In the genomic region with DNA sequence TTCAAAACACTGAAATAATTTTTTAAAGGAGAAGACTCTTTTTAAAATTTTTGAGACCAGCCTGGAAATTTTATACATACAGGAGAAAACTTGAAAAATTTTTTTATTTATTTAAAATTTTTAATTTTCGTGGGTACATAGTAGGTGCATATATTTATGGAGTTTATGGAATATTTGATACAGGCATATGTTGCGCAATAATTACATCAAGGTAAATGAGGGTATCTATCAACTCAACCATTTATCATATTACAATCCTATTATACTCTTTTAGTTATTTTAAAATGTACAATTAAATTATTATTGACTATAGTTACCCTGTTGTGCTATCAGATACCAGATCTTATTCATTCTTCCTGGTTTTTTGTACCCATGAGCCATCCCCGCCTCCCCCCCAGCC, we compare ENCODE assay signal across 22 cellular contexts.
DNase-seq lines count a peak whose midpoint lies in the region; ATAC-seq, FAIRE-seq and TF ChIP-seq lines count a peak whose summit lies in the region.
"Had no signal": no experiment of that assay in that cellular context is flagged by ENCODE, and none has a peak within 500 bp of the region (broad histone marks: within the 10 kb centered on the region; RNA-seq: fewer than 3 reads in every experiment).

No MANE protein-coding gene starts in this region.

- TF ChIP-seq POLR2A in K562 (conservative IDR thresholded peaks at IDR 0.05) = no peak

- TF ChIP-seq RAD21 in K562 (CRISPR knock-in tag; conservative IDR thresholded peaks at IDR 0.05 in 1 of 2, IDR thresholded peaks at IDR 0.05 in 1 of 2) = no peak

- TF ChIP-seq EP300 in K562 (IDR thresholded peaks at IDR 0.05; ENCODE audit: low read length) = no peak

- H3K9ac ChIP-seq in K562 (ENCODE audit: insufficient read depth in 1 of 2, low read depth in 2 of 2, low read length in 2 of 2) = no peak overlapping the region
- H3K9ac ChIP-seq: BLaER1, GM23248 had no signal

- no peaks in the 10 kb centered on the region for H4K20me1 ChIP-seq in K562 (replicated peaks; ENCODE audit: control insufficient read depth, insufficient read depth, low read length)
- H4K20me1 ChIP-seq: BLaER1 had no signal

- no peak overlapping the region for H3K4me2 ChIP-seq in K562 (ENCODE audit: insufficient read depth, low read length)
- H3K4me2 ChIP-seq: BLaER1 had no signal

- no peak overlapping the region for H3K4me3 ChIP-seq in K562
- H3K4me3 ChIP-seq in pancreas = no peak overlapping the region
- H3K4me3 ChIP-seq: BLaER1, GM12878, GM23248, HAP-1 had no signal

- H3K9me3 ChIP-seq in K562 (replicated peaks; ENCODE audit: control insufficient read depth, insufficient read depth, low read depth, low read length) (no peaks in the 10 kb centered on the region), pancreas (no peaks in the 10 kb centered on the region)
- H3K9me3 ChIP-seq: Caco-2, HAP-1 had no signal

- H3K27me3 ChIP-seq in K562 (ENCODE audit: control insufficient read depth in 2 of 2, insufficient read depth in 2 of 2, low read length in 2 of 2) (no peaks in the 10 kb centered on the region; a peak in 1 of 5 replicates), pancreas (no peaks in the 10 kb centered on the region)
- H3K27me3 ChIP-seq: BLaER1 had no signal

- POLR2A ChIA-PET in K562 (lab: Yijun Ruan, JAX) = no interaction called here

- ATAC-seq in K562 (no peak), pancreas (no peak), HG03469 (IDR thresholded peaks at IDR 0.05; ENCODE audit: unreplicated experiment) (no peak), GM19351 (IDR thresholded peaks at IDR 0.05; ENCODE audit: unreplicated experiment) (no peak)
- ATAC-seq: CD8-positive, alpha-beta T cell; GM12878 had no signal

- no peaks in the 10 kb centered on the region for H3K79me2 ChIP-seq in K562 (ENCODE audit: control insufficient read depth, insufficient read depth, low read length)

- in situ Hi-C loops in K562 (cut with MboI) (loop anchor here (5.0 kb wide), 1 partner anchor 83 kb away; no protein-coding TSS in a partner anchor), GM13977 (cut with MboI; ENCODE audit: low pct_unique_long_range_greater_than_20kb, low sequenced_read_pairs, unreplicated experiment) (no loop called here)

- FAIRE-seq in A204.1 (lab: Jason Lieb, UNC) (peak; percentile 65), G401.6 (lab: Jason Lieb, UNC) (peak; percentile 53), K562 (lab: Jason Lieb, UNC) (no peak), pancreas (lab: Jason Lieb, UNC) (peak; percentile 56)
- FAIRE-seq: GM12878, GM18507, H54 had no signal

- no peaks in the 10 kb centered on the region for H3K4me1 ChIP-seq in K562 (replicated peaks in 1 of 2; ENCODE audit: control insufficient read depth in 2 of 2, insufficient read depth in 2 of 2, low read length in 2 of 2)
- peaks cover 0 to 5% (median under 1%) of the 10 kb centered on the region in 3 donors for H3K4me1 ChIP-seq in pancreas
- H3K4me1 ChIP-seq: Caco-2 had no signal

- H3K36me3 ChIP-seq in K562 (ENCODE audit: control insufficient read depth, insufficient read depth, low read length) (no peaks in the 10 kb centered on the region), pancreas (no peaks in the 10 kb centered on the region)
- H3K36me3 ChIP-seq: HAP-1 had no signal

- H3K27ac ChIP-seq in K562 (ENCODE audit: extremely low read depth, low read depth, low read length) (no peak overlapping the region), pancreas (no peak overlapping the region)
- H3K27ac ChIP-seq: BLaER1, C4-2B, GM23248 had no signal

- no peaks in the 10 kb centered on the region for H3K9me1 ChIP-seq in K562 (ENCODE audit: control insufficient read depth, insufficient read depth, low read length)

- H2AFZ ChIP-seq in K562 (ENCODE audit: low read depth, low read length) = no peak overlapping the region
- H2AFZ ChIP-seq: GM23248 had no signal

- DNase-seq in K562 (ENCODE audit: extremely low read depth in 1 of 4, low spot score in 3 of 4) = no peak
- no peak for DNase-seq in pancreas
- DNase-seq in GM13977 (ENCODE audit: low spot score) = no peak
- DNase-seq: 8988T; Caco-2; CD4-positive, CD25-positive, alpha-beta regulatory T cell; CD8-positive, alpha-beta T cell; DMS153; DND-41; GDM1; GM23248; HFFc6 had no signal

- CTCF ChIA-PET in K562 (lab: Yijun Ruan, JAX; ENCODE audit: low intra/inter-chr PET ratio) = no interaction called here

- BruUV-seq in K562 (replicated peaks; lab: Mats Ljungman, UMichigan) = no TSS peak

- intact Hi-C loops in K562 (cut with micrococcal nuclease) (no loop called here), pancreas (cut with DNase I) (no loop called here)

- TF ChIP-seq CTCF in K562 (IDR thresholded peaks at IDR 0.05 in 2 of 3, conservative IDR thresholded peaks at IDR 0.05 in 1 of 3; ENCODE audit: insufficient read depth in 2 of 3, low read depth in 1 of 3, low read length in 3 of 3) (no peak), pancreas (IDR thresholded peaks at IDR 0.05) (no peak), GM13977 (IDR thresholded peaks at IDR 0.05; ENCODE audit: extremely low read depth, insufficient read depth, missing control alignments) (no peak)

- WGBS in K562 (ENCODE audit: insufficient coverage, low coverage, missing lambda C conversion rate) = 32% methylated on average over 3 of the region's 3 CpGs
- 96% methylated on average over 3 of the region's 3 CpGs for WGBS in pancreas, 2 donors

TF ChIP-seq in K562, 482 proteins besides CTCF, POLR2A, EP300 and RAD21:
- TF ChIP-seq ZNF316 (IDR thresholded peaks at IDR 0.05) (no peak), POLR2H (tag; IDR thresholded peaks at IDR 0.05; ENCODE audit: low read depth) (no peak), CEBPB (tag; IDR thresholded peaks at IDR 0.05) (peak; percentile 96), MCM5 (IDR thresholded peaks at IDR 0.05; ENCODE audit: low read depth) (no peak), MCM2 (IDR thresholded peaks at IDR 0.05; ENCODE audit: low read depth) (no peak), CEBPG (CRISPR knock-in tag; IDR thresholded peaks at IDR 0.05) (no peak), CEBPG (tag; conservative IDR thresholded peaks at IDR 0.05 in 1 of 2, IDR thresholded peaks at IDR 0.05 in 1 of 2) (peak; percentile 88 to 100)
- TF ChIP-seq, protein P1, sequence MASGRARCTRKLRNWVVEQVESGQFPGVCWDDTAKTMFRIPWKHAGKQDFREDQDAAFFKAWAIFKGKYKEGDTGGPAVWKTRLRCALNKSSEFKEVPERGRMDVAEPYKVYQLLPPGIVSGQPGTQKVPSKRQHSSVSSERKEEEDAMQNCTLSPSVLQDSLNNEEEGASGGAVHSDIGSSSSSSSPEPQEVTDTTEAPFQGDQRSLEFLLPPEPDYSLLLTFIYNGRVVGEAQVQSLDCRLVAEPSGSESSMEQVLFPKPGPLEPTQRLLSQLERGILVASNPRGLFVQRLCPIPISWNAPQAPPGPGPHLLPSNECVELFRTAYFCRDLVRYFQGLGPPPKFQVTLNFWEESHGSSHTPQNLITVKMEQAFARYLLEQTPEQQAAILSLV (tag; IDR thresholded peaks at IDR 0.05) = peak; percentile 81
TF ChIP-seq in K562: peak in this region for 3.
